Comparison of ENCODE assay signal across 2 cellular contexts in the genomic region with DNA sequence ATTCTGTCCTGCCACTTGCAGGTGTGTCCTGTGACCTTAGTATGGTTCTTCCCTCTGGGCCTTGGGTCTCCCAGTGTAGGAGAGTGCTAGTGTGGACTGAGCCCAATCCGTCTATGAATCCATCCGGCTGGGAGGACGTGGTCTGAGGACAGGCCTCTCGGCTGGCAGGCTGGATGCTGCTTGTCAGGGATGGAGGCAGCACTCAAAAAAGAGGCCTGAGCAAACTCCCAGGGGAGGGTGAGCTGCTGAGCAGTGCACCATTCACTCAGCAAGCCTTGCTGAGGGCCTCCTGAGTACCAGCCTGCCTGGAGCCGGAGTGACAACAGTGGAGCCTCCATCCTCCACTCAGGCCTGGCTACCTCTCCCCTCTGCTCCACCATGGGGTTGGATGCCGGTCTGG.
TF ChIP-seq lines count a peak whose summit lies in the region.

No MANE protein-coding gene starts in this region.

TF ChIP-seq in HCT116, 20 proteins besides CTCF, POLR2A, EP300 and RAD21 (continued from another document):
- TF ChIP-seq REST (IDR thresholded peaks at IDR 0.05; ENCODE audit: low read depth) (no peak), ELF1 (IDR thresholded peaks at IDR 0.05; ENCODE audit: borderline replicate concordance, low read depth) (no peak), YY1 (IDR thresholded peaks at IDR 0.05; ENCODE audit: extremely low read depth, insufficient replicate concordance, low read depth, low read length) (no peak), ZFX (IDR thresholded peaks at IDR 0.05) (no peak)

TF ChIP-seq in WTC11, 78 proteins besides CTCF, POLR2A, EP300 and RAD21 (continued from another document):
- TF ChIP-seq, protein P1, sequence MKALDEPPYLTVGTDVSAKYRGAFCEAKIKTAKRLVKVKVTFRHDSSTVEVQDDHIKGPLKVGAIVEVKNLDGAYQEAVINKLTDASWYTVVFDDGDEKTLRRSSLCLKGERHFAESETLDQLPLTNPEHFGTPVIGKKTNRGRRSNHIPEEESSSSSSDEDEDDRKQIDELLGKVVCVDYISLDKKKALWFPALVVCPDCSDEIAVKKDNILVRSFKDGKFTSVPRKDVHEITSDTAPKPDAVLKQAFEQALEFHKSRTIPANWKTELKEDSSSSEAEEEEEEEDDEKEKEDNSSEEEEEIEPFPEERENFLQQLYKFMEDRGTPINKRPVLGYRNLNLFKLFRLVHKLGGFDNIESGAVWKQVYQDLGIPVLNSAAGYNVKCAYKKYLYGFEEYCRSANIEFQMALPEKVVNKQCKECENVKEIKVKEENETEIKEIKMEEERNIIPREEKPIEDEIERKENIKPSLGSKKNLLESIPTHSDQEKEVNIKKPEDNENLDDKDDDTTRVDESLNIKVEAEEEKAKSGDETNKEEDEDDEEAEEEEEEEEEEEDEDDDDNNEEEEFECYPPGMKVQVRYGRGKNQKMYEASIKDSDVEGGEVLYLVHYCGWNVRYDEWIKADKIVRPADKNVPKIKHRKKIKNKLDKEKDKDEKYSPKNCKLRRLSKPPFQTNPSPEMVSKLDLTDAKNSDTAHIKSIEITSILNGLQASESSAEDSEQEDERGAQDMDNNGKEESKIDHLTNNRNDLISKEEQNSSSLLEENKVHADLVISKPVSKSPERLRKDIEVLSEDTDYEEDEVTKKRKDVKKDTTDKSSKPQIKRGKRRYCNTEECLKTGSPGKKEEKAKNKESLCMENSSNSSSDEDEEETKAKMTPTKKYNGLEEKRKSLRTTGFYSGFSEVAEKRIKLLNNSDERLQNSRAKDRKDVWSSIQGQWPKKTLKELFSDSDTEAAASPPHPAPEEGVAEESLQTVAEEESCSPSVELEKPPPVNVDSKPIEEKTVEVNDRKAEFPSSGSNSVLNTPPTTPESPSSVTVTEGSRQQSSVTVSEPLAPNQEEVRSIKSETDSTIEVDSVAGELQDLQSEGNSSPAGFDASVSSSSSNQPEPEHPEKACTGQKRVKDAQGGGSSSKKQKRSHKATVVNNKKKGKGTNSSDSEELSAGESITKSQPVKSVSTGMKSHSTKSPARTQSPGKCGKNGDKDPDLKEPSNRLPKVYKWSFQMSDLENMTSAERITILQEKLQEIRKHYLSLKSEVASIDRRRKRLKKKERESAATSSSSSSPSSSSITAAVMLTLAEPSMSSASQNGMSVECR (CRISPR knock-in tag; IDR thresholded peaks at IDR 0.05; ENCODE audit: borderline replicate concordance), result no peak
- TF ChIP-seq NFYB (CRISPR knock-in tag; conservative IDR thresholded peaks at IDR 0.05; ENCODE audit: low read depth), result no peak
- TF ChIP-seq, protein P2, sequence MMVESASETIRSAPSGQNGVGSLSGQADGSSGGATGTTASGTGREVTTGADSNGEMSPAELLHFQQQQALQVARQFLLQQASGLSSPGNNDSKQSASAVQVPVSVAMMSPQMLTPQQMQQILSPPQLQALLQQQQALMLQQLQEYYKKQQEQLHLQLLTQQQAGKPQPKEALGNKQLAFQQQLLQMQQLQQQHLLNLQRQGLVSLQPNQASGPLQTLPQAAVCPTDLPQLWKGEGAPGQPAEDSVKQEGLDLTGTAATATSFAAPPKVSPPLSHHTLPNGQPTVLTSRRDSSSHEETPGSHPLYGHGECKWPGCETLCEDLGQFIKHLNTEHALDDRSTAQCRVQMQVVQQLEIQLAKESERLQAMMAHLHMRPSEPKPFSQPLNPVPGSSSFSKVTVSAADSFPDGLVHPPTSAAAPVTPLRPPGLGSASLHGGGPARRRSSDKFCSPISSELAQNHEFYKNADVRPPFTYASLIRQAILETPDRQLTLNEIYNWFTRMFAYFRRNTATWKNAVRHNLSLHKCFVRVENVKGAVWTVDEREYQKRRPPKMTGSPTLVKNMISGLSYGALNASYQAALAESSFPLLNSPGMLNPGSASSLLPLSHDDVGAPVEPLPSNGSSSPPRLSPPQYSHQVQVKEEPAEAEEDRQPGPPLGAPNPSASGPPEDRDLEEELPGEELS (CRISPR knock-in tag; IDR thresholded peaks at IDR 0.05), result no peak
- no peak for TF ChIP-seq TCF7 (CRISPR knock-in tag; IDR thresholded peaks at IDR 0.05; ENCODE audit: low read depth)
TF ChIP-seq in WTC11: peak in this region for 0.
